Comparison of ENCODE assay signal across 32 cellular contexts in genomic region chr2:60359569-60359968, GRCh38.
DNase-seq lines count a peak whose midpoint lies in the region; ATAC-seq and TF ChIP-seq lines count a peak whose summit lies in the region.
"Had no signal": no experiment of that assay in that cellular context is flagged by ENCODE, and none has a peak within 500 bp of the region (broad histone marks: within the 10 kb centered on the region; RNA-seq: fewer than 3 reads in every experiment).

No MANE protein-coding gene starts in this region.

- H3K4me3 ChIP-seq in colonic mucosa (no peak overlapping the region), upper lobe of right lung (no peak overlapping the region)
- H3K4me3 ChIP-seq: body of pancreas, esophagus muscularis mucosa, heart left ventricle, MG63, suprapubic skin had no signal

- peak; percentile 68 for ATAC-seq in upper lobe of right lung
- no peak for ATAC-seq in HG02885 (IDR thresholded peaks at IDR 0.05; ENCODE audit: poor library complexity, unreplicated experiment)
- ATAC-seq: activated CD8-positive, alpha-beta T cell treated with anti-CD3 and anti-CD28 coated beads for 36 hours; activated T-helper 17 cell treated with anti-CD3 and anti-CD28 coated beads, Interleukin-2, amount 50 U/mL, for 72 hours; body of pancreas; heart left ventricle; Panc1; SK-N-SH treated with all-trans-retinoic acid at 6 μM for 48 hours; stimulated activated effector memory CD8-positive, alpha-beta T cell treated with anti-CD3 and anti-CD28 coated beads, Interleukin-12 subunit alpha, Interleukin-12 subunit beta, amount 100 ng/mL, for 72 hours had no signal

- H3K27ac ChIP-seq in colonic mucosa = no peak overlapping the region
- H3K27ac ChIP-seq in upper lobe of right lung = no peak overlapping the region
- H3K27ac ChIP-seq: body of pancreas, esophagus muscularis mucosa, heart left ventricle, suprapubic skin had no signal

- DNase-seq in NCI-H2227 (lab: John Stamatoyannopoulos, UW; ENCODE audit: unreplicated experiment) = peak; percentile 4
- no peak for DNase-seq in NCI-H2227 treated with DMSO at 0.1 percent for 48 hours (lab: John Stamatoyannopoulos, UW)
- peak; percentile 51 for DNase-seq in NCI-H748 (lab: John Stamatoyannopoulos, UW; ENCODE audit: unreplicated experiment)
- DNase-seq in colonic mucosa = peak; percentile 5
- no peak for DNase-seq in upper lobe of right lung
- DNase-seq in NCI-H526 (lab: John Stamatoyannopoulos, UW) = no peak
- no peak for DNase-seq in DMS79 (lab: John Stamatoyannopoulos, UW)
- DNase-seq: activated CD4-positive, alpha-beta T cell treated with anti-CD3 and anti-CD28 coated beads for 1 hour; activated CD8-positive, alpha-beta memory T cell treated with anti-CD3 and anti-CD28 coated beads, Interleukin-2, amount 50 U/mL, for 48 hours; activated CD8-positive, alpha-beta T cell treated with anti-CD3 and anti-CD28 coated beads for 36 hours; activated naive CD4-positive, alpha-beta T cell treated with anti-CD3 and anti-CD28 coated beads, Interleukin-2, amount 50 U/mL, for 16 hours; body of pancreas; CD4-positive, alpha-beta memory T cell; dermis blood vessel endothelial cell; foreskin fibroblast; H9; heart left ventricle; KG1; kidney; MG63; NCI-H1105 treated with DMSO at 0.1 percent for 48 hours; NCI-H2029 treated with DMSO at 0.1 percent for 48 hours; NCI-H446; Right ventricle myocardium superior; T-helper 2 cell had no signal

- TF ChIP-seq CTCF in colonic mucosa (IDR thresholded peaks at IDR 0.05) (no peak), upper lobe of right lung (IDR thresholded peaks at IDR 0.05) (no peak)

- no peaks in the 10 kb centered on the region for H3K27me3 ChIP-seq in colonic mucosa
- no peaks in the 10 kb centered on the region for H3K27me3 ChIP-seq in upper lobe of right lung
- H3K27me3 ChIP-seq: body of pancreas, esophagus muscularis mucosa, heart left ventricle, MG63, suprapubic skin had no signal

- H3K36me3 ChIP-seq in colonic mucosa (no peaks in the 10 kb centered on the region), upper lobe of right lung (no peaks in the 10 kb centered on the region)
- H3K36me3 ChIP-seq: esophagus muscularis mucosa, heart left ventricle, MG63, suprapubic skin had no signal

- H3K9me3 ChIP-seq in colonic mucosa (no peaks in the 10 kb centered on the region), upper lobe of right lung (no peaks in the 10 kb centered on the region)
- H3K9me3 ChIP-seq: body of pancreas, esophagus muscularis mucosa, heart left ventricle, MG63, suprapubic skin had no signal

- H3K4me1 ChIP-seq in colonic mucosa (no peaks in the 10 kb centered on the region), upper lobe of right lung (no peaks in the 10 kb centered on the region)
- H3K4me1 ChIP-seq: esophagus muscularis mucosa, heart left ventricle had no signal

- intact Hi-C loops in colonic mucosa (cut with DNase I) = no loop called here
- intact Hi-C loops in upper lobe of right lung (cut with DNase I) = no loop called here

- H3K9ac ChIP-seq in colonic mucosa (ENCODE audit: low read depth in 2 of 2, low read length in 2 of 2) = no peak overlapping the region

Comparison
In these comparisons a context has a peak if more than half of its experiments do, and no peak if none do; other contexts are left out.
1. DNase-seq: peak in NCI-H2227 (single experiment), NCI-H748 (single experiment) and colonic mucosa (single experiment); none in NCI-H2227 treated with DMSO at 0.1 percent for 48 hours (single experiment), upper lobe of right lung (single experiment), NCI-H526 (0 of 2) and DMS79 (single experiment).